Comparison of ENCODE assay signal across 22 cellular contexts in the genomic region with DNA sequence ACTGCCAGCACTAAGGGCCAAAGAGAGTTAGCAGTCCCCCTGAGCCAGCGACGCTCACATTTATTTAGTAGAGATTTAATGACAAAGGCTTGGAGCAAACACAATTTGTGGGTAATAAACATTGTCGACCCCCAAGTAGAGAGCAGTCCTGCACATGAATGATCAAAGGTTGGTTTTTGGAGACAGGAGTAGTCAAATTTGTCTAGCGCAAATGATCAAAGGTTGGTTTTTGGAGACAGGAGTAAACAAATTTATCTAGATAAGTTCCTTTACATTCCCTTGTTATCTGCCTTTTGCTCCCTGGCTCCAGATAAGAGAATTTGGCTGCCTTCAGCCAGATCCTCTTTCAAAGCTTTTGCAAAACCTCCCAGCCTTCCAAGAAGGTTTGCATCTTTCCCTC. TPM values are rescaled to one million over a fixed set of nuclear protein-coding genes. Genes with fewer than 3 reads are reported as not detected.
"Had no signal": no experiment of that assay in that cellular context is flagged by ENCODE, and none has a peak within 500 bp of the region (broad histone marks: within the 10 kb centered on the region; RNA-seq: fewer than 3 reads in every experiment).

No MANE protein-coding gene starts in this region.

- ATAC-seq: Panc1, PC-3, SK-N-SH treated with all-trans-retinoic acid at 6 μM for 48 hours had no signal

- H3K4me3 ChIP-seq: MG63 had no signal

- H3K9me3 ChIP-seq: MG63 had no signal

- DNase-seq: IMR-90, Karpas-422, KG1, MG63, NCI-H1092, NCI-H1436, NCI-H187, NCI-H2029, NCI-H2081 treated with DMSO at 0.1 percent for 48 hours, NCI-H2171, NCI-H226, NCI-H446, NCI-H510A, NCI-H524 treated with DMSO at 0.1 percent for 48 hours, NCI-H69, NCI-H774, PC-3, SHP77 had no signal

- H3K27ac ChIP-seq: HL-60, RWPE1 had no signal

- H3K27me3 ChIP-seq: MG63 had no signal

RNA-seq across cellular contexts. Expression of gene METTL21C, which starts 26.9 kb away (rescaled TPM):
- total RNA-seq: IMR-90, PC-3 had no signal
- polyA plus RNA-seq: IMR-90 had no signal
